1 cellular context compared by ENCODE assay signal in the genomic region with DNA sequence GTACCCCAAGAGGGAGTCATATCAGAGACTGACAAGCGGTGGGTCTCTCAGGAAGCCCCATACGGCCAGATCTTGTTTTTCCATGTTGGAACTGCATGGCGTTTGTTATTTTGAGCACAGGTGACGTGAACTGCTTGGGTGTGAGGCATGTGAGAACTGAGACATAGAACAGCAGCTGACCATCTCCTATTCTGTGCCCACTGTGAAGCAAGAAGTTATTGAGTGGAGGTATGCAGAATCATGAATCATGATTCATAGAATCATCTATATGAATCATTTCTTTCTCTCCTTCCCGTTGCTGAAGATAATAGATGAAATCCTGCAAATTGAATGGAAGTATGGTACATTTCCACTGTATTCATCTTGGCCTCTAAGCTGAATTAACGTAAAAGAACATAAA.
A peak's percentile ranks its signal among the peaks of the same experiment; 100 is the strongest.
TF ChIP-seq lines count a peak whose summit lies in the region.

No MANE protein-coding gene starts in this region.

TF ChIP-seq in SK-N-SH, 30 proteins besides CTCF, POLR2A, EP300 and RAD21 (continued from another document):
- TF ChIP-seq, protein P1, sequence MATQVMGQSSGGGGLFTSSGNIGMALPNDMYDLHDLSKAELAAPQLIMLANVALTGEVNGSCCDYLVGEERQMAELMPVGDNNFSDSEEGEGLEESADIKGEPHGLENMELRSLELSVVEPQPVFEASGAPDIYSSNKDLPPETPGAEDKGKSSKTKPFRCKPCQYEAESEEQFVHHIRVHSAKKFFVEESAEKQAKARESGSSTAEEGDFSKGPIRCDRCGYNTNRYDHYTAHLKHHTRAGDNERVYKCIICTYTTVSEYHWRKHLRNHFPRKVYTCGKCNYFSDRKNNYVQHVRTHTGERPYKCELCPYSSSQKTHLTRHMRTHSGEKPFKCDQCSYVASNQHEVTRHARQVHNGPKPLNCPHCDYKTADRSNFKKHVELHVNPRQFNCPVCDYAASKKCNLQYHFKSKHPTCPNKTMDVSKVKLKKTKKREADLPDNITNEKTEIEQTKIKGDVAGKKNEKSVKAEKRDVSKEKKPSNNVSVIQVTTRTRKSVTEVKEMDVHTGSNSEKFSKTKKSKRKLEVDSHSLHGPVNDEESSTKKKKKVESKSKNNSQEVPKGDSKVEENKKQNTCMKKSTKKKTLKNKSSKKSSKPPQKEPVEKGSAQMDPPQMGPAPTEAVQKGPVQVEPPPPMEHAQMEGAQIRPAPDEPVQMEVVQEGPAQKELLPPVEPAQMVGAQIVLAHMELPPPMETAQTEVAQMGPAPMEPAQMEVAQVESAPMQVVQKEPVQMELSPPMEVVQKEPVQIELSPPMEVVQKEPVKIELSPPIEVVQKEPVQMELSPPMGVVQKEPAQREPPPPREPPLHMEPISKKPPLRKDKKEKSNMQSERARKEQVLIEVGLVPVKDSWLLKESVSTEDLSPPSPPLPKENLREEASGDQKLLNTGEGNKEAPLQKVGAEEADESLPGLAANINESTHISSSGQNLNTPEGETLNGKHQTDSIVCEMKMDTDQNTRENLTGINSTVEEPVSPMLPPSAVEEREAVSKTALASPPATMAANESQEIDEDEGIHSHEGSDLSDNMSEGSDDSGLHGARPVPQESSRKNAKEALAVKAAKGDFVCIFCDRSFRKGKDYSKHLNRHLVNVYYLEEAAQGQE (IDR thresholded peaks at IDR 0.05; ENCODE audit: low read depth, low read length): no peak
- TF ChIP-seq JUND (IDR thresholded peaks at IDR 0.05) (0 out of 2 replicates have a peak, but pooled peaks have one; percentile 22), RXRA (IDR thresholded peaks at IDR 0.05; ENCODE audit: borderline replicate concordance, low read depth) (no peak), POLR2AphosphoS5 (IDR thresholded peaks at IDR 0.05; ENCODE audit: low read depth, low read length) (no peak), GABPA (IDR thresholded peaks at IDR 0.05; ENCODE audit: low read depth) (no peak)
- TF ChIP-seq, protein P2, sequence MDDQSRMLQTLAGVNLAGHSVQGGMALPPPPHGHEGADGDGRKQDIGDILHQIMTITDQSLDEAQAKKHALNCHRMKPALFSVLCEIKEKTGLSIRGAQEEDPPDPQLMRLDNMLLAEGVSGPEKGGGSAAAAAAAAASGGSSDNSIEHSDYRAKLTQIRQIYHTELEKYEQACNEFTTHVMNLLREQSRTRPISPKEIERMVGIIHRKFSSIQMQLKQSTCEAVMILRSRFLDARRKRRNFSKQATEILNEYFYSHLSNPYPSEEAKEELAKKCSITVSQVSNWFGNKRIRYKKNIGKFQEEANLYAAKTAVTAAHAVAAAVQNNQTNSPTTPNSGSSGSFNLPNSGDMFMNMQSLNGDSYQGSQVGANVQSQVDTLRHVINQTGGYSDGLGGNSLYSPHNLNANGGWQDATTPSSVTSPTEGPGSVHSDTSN (IDR thresholded peaks at IDR 0.05): no peak
TF ChIP-seq in SK-N-SH: peak in this region for 2.
